In the genomic region with DNA sequence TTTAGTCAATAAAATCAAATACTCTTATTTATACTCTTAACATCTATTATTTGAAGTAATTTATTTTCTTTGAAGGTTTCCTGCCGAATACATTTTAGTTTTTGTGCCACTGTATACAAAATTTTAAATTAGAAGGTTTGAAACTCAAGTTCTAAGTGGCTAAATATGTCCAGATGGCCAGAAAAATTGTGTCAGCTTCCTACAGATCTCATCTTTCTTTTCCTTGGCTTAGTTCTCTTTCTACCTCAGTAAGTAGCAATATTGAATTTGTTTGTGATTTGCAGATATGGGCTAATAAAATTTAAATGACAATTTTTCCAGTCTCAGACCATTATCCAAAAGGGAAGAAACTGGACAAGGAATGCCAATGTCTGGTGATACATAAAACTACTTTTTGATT, we compare ENCODE assay signal across 32 cellular contexts.
DNase-seq lines count a peak whose midpoint lies in the region; ATAC-seq and TF ChIP-seq lines count a peak whose summit lies in the region.
"Had no signal": no experiment of that assay in that cellular context is flagged by ENCODE, and none has a peak within 500 bp of the region (broad histone marks: within the 10 kb centered on the region; RNA-seq: fewer than 3 reads in every experiment).

No MANE protein-coding gene starts in this region.

- H3K36me3 ChIP-seq in heart left ventricle = no peaks in the 10 kb centered on the region
- H3K36me3 ChIP-seq: BE2C; BLaER1; BLaER1 treated with 17β-estradiol and CSF1 and Interleukin-3, amounts not matched to agents 10 nM and 100 nM had no signal

- no peaks in the 10 kb centered on the region for H3K27me3 ChIP-seq in heart left ventricle
- H3K27me3 ChIP-seq: BE2C; BLaER1; BLaER1 treated with 17β-estradiol and CSF1 and Interleukin-3, amounts not matched to agents 10 nM and 100 nM had no signal

- no peak overlapping the region for H3K4me3 ChIP-seq in heart left ventricle
- H3K4me3 ChIP-seq: A549; BLaER1; BLaER1 treated with 17β-estradiol and CSF1 and Interleukin-3, amounts not matched to agents 10 nM and 100 nM had no signal

- 68 to 77% (median 71%) methylated on average over 1 of the region's 1 CpG for WGBS in heart left ventricle, 4 donors

- DNase-seq in G401 (ENCODE audit: low spot score) (peak; percentile 69), NCI-H446 treated with DMSO at 0.1 percent for 48 hours (lab: John Stamatoyannopoulos, UW) (peak; percentile 50), cerebellar cortex (ENCODE audit: low spot score) (peak; percentile 67), cerebellum (ENCODE audit: low spot score) (peak; percentile 27), left lobe of liver (ENCODE audit: low spot score) (no peak), heart left ventricle (no peak), NCI-H82 treated with DMSO at 0.1 percent for 48 hours (lab: John Stamatoyannopoulos, UW; ENCODE audit: unreplicated experiment) (no peak)
- DNase-seq: 8988T; ACHN; AML-193; BE2C; Caco-2; Calu3; CD4-positive, alpha-beta memory T cell; CD4-positive, alpha-beta T cell; CD4-positive, CD25-positive, alpha-beta regulatory T cell; CD8-positive, alpha-beta memory T cell; CD8-positive, alpha-beta T cell; COR-L47; DMS 273 treated with DMSO at 0.1 percent for 48 hours; DMS153; DMS53; DMS79; DMS79 treated with DMSO at 0.1 percent for 48 hours; DND-41; EL had no signal

- TF ChIP-seq CTCF in heart left ventricle (IDR thresholded peaks at IDR 0.05) = no peak

- intact Hi-C loops in heart left ventricle (cut with DNase I) = no loop called here

- no peak for ATAC-seq in left lobe of liver
- no peak for ATAC-seq in heart left ventricle
- no peak for ATAC-seq in HG03135 (IDR thresholded peaks at IDR 0.05; ENCODE audit: unreplicated experiment)
- ATAC-seq: A549; CD8-positive, alpha-beta T cell had no signal

- H3K9me3 ChIP-seq in heart left ventricle = peaks cover 0 to 3% (median 0%) of the 10 kb centered on the region in 12 donors
- H3K9me3 ChIP-seq: A549; BE2C; BLaER1; BLaER1 treated with 17β-estradiol and CSF1 and Interleukin-3, amounts not matched to agents 10 nM and 100 nM; Caco-2 had no signal

- in situ Hi-C loops in G401 (cut with HindIII; ENCODE audit: low sequenced_read_pairs) = no loop called here

- H3K27ac ChIP-seq in heart left ventricle = no peak overlapping the region
- H3K27ac ChIP-seq: 22Rv1; A549; BLaER1; BLaER1 treated with 17β-estradiol and CSF1 and Interleukin-3, amounts not matched to agents 10 nM and 100 nM; C4-2B had no signal

- no peak for TF ChIP-seq POLR2A in heart left ventricle (IDR thresholded peaks at IDR 0.05)

- H3K4me1 ChIP-seq in heart left ventricle = no peaks in the 10 kb centered on the region
- H3K4me1 ChIP-seq: A549; BE2C; BLaER1; BLaER1 treated with 17β-estradiol and CSF1 and Interleukin-3, amounts not matched to agents 10 nM and 100 nM; Caco-2 had no signal

Comparison
In these comparisons a context has a peak if more than half of its experiments do, and no peak if none do; other contexts are left out.
1. DNase-seq: peak in G401 (single experiment), NCI-H446 treated with DMSO at 0.1 percent for 48 hours (single experiment), cerebellar cortex (single experiment) and cerebellum (single experiment); none in left lobe of liver (single experiment), heart left ventricle (0 of 5) and NCI-H82 treated with DMSO at 0.1 percent for 48 hours (single experiment).